Comparison of ENCODE assay signal across 1 cellular context in genomic region chr1:156624814-156625435, GRCh38.
A peak's percentile ranks its signal among the peaks of the same experiment; 100 is the strongest.
TF ChIP-seq lines count a peak whose summit lies in the region.

No MANE protein-coding gene starts in this region.

TF ChIP-seq in HEK293, 187 proteins besides CTCF, POLR2A, EP300 and RAD21 (continued from another document):
- peak; percentile 42 for TF ChIP-seq ZBTB10 (tag by site-specific recombination; IDR thresholded peaks at IDR 0.05)
- no peak for TF ChIP-seq ZNF174 (tag by site-specific recombination; IDR thresholded peaks at IDR 0.05)
- TF ChIP-seq ZNF140 (tag by site-specific recombination; IDR thresholded peaks at IDR 0.05), result no peak
- TF ChIP-seq ZNF777 (tag by site-specific recombination; IDR thresholded peaks at IDR 0.05; ENCODE audit: borderline replicate concordance), result peak; percentile 79; the same call in 1 of the 2 replicates
- peak; percentile 14; the same call in 1 of the 2 replicates for TF ChIP-seq PRDM4 (tag by site-specific recombination; IDR thresholded peaks at IDR 0.05)
- peak; percentile 92 for TF ChIP-seq ZIC2 (tag by site-specific recombination; IDR thresholded peaks at IDR 0.05)
- TF ChIP-seq YY2 (tag by site-specific recombination; IDR thresholded peaks at IDR 0.05), result no peak
- peak; percentile 93 for TF ChIP-seq GLIS2 (tag by site-specific recombination; IDR thresholded peaks at IDR 0.05)
- TF ChIP-seq ZNF549 (tag by site-specific recombination; IDR thresholded peaks at IDR 0.05), result no peak
- TF ChIP-seq SP2 (tag by site-specific recombination; IDR thresholded peaks at IDR 0.05), result peak; percentile 9; the same call in 1 of the 2 replicates
- TF ChIP-seq SCRT2 (tag by site-specific recombination; IDR thresholded peaks at IDR 0.05), result 0 out of 2 replicates have a peak, but pooled peaks have one; percentile 12
- TF ChIP-seq ZNF2 (tag by site-specific recombination; IDR thresholded peaks at IDR 0.05), result peak; percentile 23; the same call in 1 of the 2 replicates
- no peak for TF ChIP-seq ZNF629 (tag by site-specific recombination; IDR thresholded peaks at IDR 0.05)
- peak; percentile 89 for TF ChIP-seq ZBTB48 (tag by site-specific recombination; IDR thresholded peaks at IDR 0.05)
- TF ChIP-seq SP3 (tag by site-specific recombination; IDR thresholded peaks at IDR 0.05), result peak; percentile 43
- TF ChIP-seq ZNF214 (tag by site-specific recombination; IDR thresholded peaks at IDR 0.05; ENCODE audit: borderline replicate concordance), result no peak
- peak; percentile 60 for TF ChIP-seq ZBTB26 (tag by site-specific recombination; optimal IDR thresholded peaks at IDR 0.05)
- TF ChIP-seq ZSCAN5A (tag by site-specific recombination; IDR thresholded peaks at IDR 0.05), result 0 out of 2 replicates have a peak, but pooled peaks have one; percentile 49
- 0 out of 2 replicates have a peak, but pooled peaks have one; percentile 29 for TF ChIP-seq ZBTB20 (tag by site-specific recombination; IDR thresholded peaks at IDR 0.05)
- no peak for TF ChIP-seq HOXC10 (CRISPR knock-in tag; IDR thresholded peaks at IDR 0.05)
- TF ChIP-seq HIC1 (tag by site-specific recombination; IDR thresholded peaks at IDR 0.05), result peak; percentile 71; the same call in 1 of the 2 replicates
- TF ChIP-seq ZNF561 (tag by site-specific recombination; IDR thresholded peaks at IDR 0.05; ENCODE audit: borderline replicate concordance), result peak; percentile 64; the same call in 1 of the 2 replicates
- no peak for TF ChIP-seq MZF1 (tag by site-specific recombination; IDR thresholded peaks at IDR 0.05; ENCODE audit: borderline replicate concordance)
- no peak for TF ChIP-seq AEBP2 (tag by site-specific recombination; IDR thresholded peaks at IDR 0.05; ENCODE audit: borderline replicate concordance)
- TF ChIP-seq ZNF76 (tag by site-specific recombination; IDR thresholded peaks at IDR 0.05; ENCODE audit: borderline replicate concordance, low read depth), result no peak; the same call in 1 of the 2 replicates
- TF ChIP-seq GLIS1 (tag by site-specific recombination; IDR thresholded peaks at IDR 0.05), result peak; percentile 95
- TF ChIP-seq ZNF792 (tag by site-specific recombination; IDR thresholded peaks at IDR 0.05), result 0 out of 2 replicates have a peak, but pooled peaks have one; percentile 32
TF ChIP-seq in HEK293: peak in this region for 26.
